In genomic region chr10:27601519-27601918, GRCh38 we compare ENCODE assay signal across 21 cellular contexts.
A peak's percentile ranks its signal among the peaks of the same experiment; 100 is the strongest.
DNase-seq lines count a peak whose midpoint lies in the region; ATAC-seq and TF ChIP-seq lines count a peak whose summit lies in the region.
"Had no signal": no experiment of that assay in that cellular context is flagged by ENCODE, and none has a peak within 500 bp of the region (broad histone marks: within the 10 kb centered on the region; RNA-seq: fewer than 3 reads in every experiment).

No MANE protein-coding gene starts in this region.

- intact Hi-C loops in left ventricle myocardium inferior (cut with micrococcal nuclease): no loop called here
- intact Hi-C loops in left cardiac atrium (cut with DNase I): no loop called here
- intact Hi-C loops in left ventricle myocardium superior (cut with micrococcal nuclease): no loop called here

- no peak for TF ChIP-seq CTCF in left ventricle myocardium inferior (IDR thresholded peaks at IDR 0.05; ENCODE audit: borderline replicate concordance)

- H3K27me3 ChIP-seq in left ventricle myocardium inferior (ENCODE audit: low read depth): no peaks in the 10 kb centered on the region
- no peaks in the 10 kb centered on the region for H3K27me3 ChIP-seq in rectal smooth muscle tissue (ENCODE audit: control insufficient read depth, insufficient read depth, low read length)
- H3K27me3 ChIP-seq: BLaER1 treated with 17β-estradiol and CSF1 and Interleukin-3, amounts not matched to agents 10 nM and 100 nM had no signal

- H3K9me3 Mint-ChIP-seq in activated naive CD8-positive, alpha-beta T cell treated with anti-CD3 and anti-CD28 coated beads for 36 hours: no peaks in the 10 kb centered on the region
- H3K9me3 Mint-ChIP-seq: GM23338 had no signal

- H3K27me3 Mint-ChIP-seq in activated naive CD8-positive, alpha-beta T cell treated with anti-CD3 and anti-CD28 coated beads for 36 hours: no peaks in the 10 kb centered on the region

- H3K4me3 ChIP-seq in left ventricle myocardium inferior (no peak overlapping the region), rectal smooth muscle tissue (ENCODE audit: low read length) (no peak overlapping the region)
- H3K4me3 ChIP-seq: A549; BLaER1 treated with 17β-estradiol and CSF1 and Interleukin-3, amounts not matched to agents 10 nM and 100 nM; GM23338 had no signal

- DNase-seq in left ventricle myocardium inferior (no peak), left cardiac atrium (no peak), left ventricle myocardium superior (no peak)
- no peak for DNase-seq in stimulated activated naive CD4-positive, alpha-beta T cell treated with Interleukin-2 at 50 U/mL for 16 hours (lab: John Stamatoyannopoulos, UW)
- no peak for DNase-seq in activated naive CD8-positive, alpha-beta T cell treated with anti-CD3 and anti-CD28 coated beads for 36 hours
- DNase-seq: Calu3; CD8-positive, alpha-beta T cell; GF-D8; HCEC 1CT; NCI-H1105 treated with DMSO at 0.1 percent for 48 hours; NCI-H1694; NCI-H2107; NCI-H510A treated with DMSO at 0.1 percent for 48 hours; NCI-H774; OCI-M1; SHP77 treated with DMSO at 0.1 percent for 48 hours had no signal

- peak overlapping the region; percentile 45 for H3K27ac ChIP-seq in left ventricle myocardium inferior (replicated peaks)
- H3K27ac ChIP-seq in rectal smooth muscle tissue (ENCODE audit: low read depth, low read length): peak overlapping the region; percentile 37
- H3K27ac ChIP-seq: A549; BLaER1 treated with 17β-estradiol and CSF1 and Interleukin-3, amounts not matched to agents 10 nM and 100 nM had no signal

- no peaks in the 10 kb centered on the region for H3K4me1 Mint-ChIP-seq in activated naive CD8-positive, alpha-beta T cell treated with anti-CD3 and anti-CD28 coated beads for 36 hours

- H3K4me1 ChIP-seq in left ventricle myocardium inferior: no peaks in the 10 kb centered on the region
- peaks cover 7% of the 10 kb centered on the region for H3K4me1 ChIP-seq in rectal smooth muscle tissue (ENCODE audit: control insufficient read depth, insufficient read depth, low read length)
- H3K4me1 ChIP-seq: A549 had no signal

- no peak overlapping the region for H3K4me3 Mint-ChIP-seq in activated naive CD8-positive, alpha-beta T cell treated with anti-CD3 and anti-CD28 coated beads for 36 hours
- H3K4me3 Mint-ChIP-seq: CD8-positive, alpha-beta T cell; GM23338 had no signal

- no peak overlapping the region for H3K27ac Mint-ChIP-seq in activated naive CD8-positive, alpha-beta T cell treated with anti-CD3 and anti-CD28 coated beads for 36 hours
- H3K27ac Mint-ChIP-seq: CD8-positive, alpha-beta T cell; GM23338 had no signal

- H3K36me3 Mint-ChIP-seq in activated naive CD8-positive, alpha-beta T cell treated with anti-CD3 and anti-CD28 coated beads for 36 hours: no peaks in the 10 kb centered on the region
- H3K36me3 Mint-ChIP-seq: CD8-positive, alpha-beta T cell had no signal

- H3K9me3 ChIP-seq in left ventricle myocardium inferior (replicated peaks): peaks cover 3% of the 10 kb centered on the region
- H3K9me3 ChIP-seq: A549 had no signal

- no peaks in the 10 kb centered on the region for H3K36me3 ChIP-seq in left ventricle myocardium inferior
- no peaks in the 10 kb centered on the region for H3K36me3 ChIP-seq in rectal smooth muscle tissue (ENCODE audit: control insufficient read depth, insufficient read depth, low read length)

- no peak overlapping the region for H3K9ac ChIP-seq in rectal smooth muscle tissue (ENCODE audit: low read length)
- H3K9ac ChIP-seq: BLaER1 treated with 17β-estradiol and CSF1 and Interleukin-3, amounts not matched to agents 10 nM and 100 nM had no signal

- no peak for ATAC-seq in left cardiac atrium
- peak; percentile 43 for ATAC-seq in left ventricle myocardium superior
- no peak for ATAC-seq in GM19328 (IDR thresholded peaks at IDR 0.05; ENCODE audit: unreplicated experiment)
- ATAC-seq: A549; CD8-positive, alpha-beta T cell; GM23338 had no signal
